Comparison of ENCODE assay signal across 2 cellular contexts in genomic region chr3:156102267-156102912, GRCh38.
TF ChIP-seq lines count a peak whose summit lies in the region.

No MANE protein-coding gene starts in this region.

TF ChIP-seq in liver, 16 proteins besides CTCF, POLR2A, EP300 and RAD21 (continued from another document):
- TF ChIP-seq ZBTB33 (IDR thresholded peaks at IDR 0.05) (no peak), HNF4G (IDR thresholded peaks at IDR 0.05) (no peak), SP1 (IDR thresholded peaks at IDR 0.05) (peak; percentile 42), FOXA1 (IDR thresholded peaks at IDR 0.05) (no peak)

TF ChIP-seq in HepG2, 621 proteins besides CTCF, POLR2A, EP300 and RAD21 (continued from another document):
- TF ChIP-seq PATZ1 (CRISPR knock-in tag; IDR thresholded peaks at IDR 0.05) (no peak), NFE2 (CRISPR knock-in tag; IDR thresholded peaks at IDR 0.05) (no peak), KLF12 (CRISPR knock-in tag; IDR thresholded peaks at IDR 0.05; ENCODE audit: borderline replicate concordance) (no peak)
- TF ChIP-seq, protein P1, sequence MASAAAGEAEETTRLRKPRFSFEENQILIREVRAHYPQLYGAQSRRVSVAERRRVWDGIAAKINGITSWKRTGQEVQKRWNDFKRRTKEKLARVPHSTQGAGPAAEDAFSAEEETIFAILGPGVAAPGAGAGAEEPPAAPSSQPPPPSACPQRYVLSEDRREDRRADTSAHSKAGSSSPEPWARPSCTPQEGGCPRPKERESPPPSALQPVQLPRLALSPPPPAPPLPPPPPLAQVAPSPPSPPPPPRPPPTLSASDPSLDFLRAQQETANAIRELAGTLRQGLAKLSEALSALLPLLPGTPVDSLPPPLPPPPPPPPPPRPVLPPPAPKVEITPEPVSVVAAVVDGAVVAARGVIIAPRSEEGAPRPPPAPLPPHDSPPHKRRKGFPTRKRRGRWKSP (CRISPR knock-in tag; IDR thresholded peaks at IDR 0.05), result no peak
